12 cellular contexts compared by ENCODE assay signal in genomic region chr2:231161252-231162035, GRCh38. TPM values are rescaled to one million over a fixed set of nuclear protein-coding genes. Genes with fewer than 3 reads are reported as not detected.
DNase-seq lines count a peak whose midpoint lies in the region; FAIRE-seq and TF ChIP-seq lines count a peak whose summit lies in the region.
"Had no signal": no experiment of that assay in that cellular context is flagged by ENCODE, and none has a peak within 500 bp of the region (broad histone marks: within the 10 kb centered on the region; RNA-seq: fewer than 3 reads in every experiment).

No MANE protein-coding gene starts in this region.

- no peaks in the 10 kb centered on the region for H4K20me1 ChIP-seq in mammary epithelial cell (ENCODE audit: insufficient read depth, low read length)

- H3K9ac ChIP-seq in mammary epithelial cell (ENCODE audit: insufficient read depth, low read length) = no peak overlapping the region

- H3K27me3 ChIP-seq in mammary epithelial cell (ENCODE audit: insufficient read depth, low read length) (no peaks in the 10 kb centered on the region), vagina (no peaks in the 10 kb centered on the region), small intestine (ENCODE audit: control insufficient read depth in 2 of 2, insufficient read depth in 2 of 2, low read length in 2 of 2) (no peaks in the 10 kb centered on the region)

- CTCF ChIA-PET in MCF 10A (lab: Yijun Ruan, JAX) (interaction anchor here (0.6 to 1.2 kb wide), 2 partner anchors 11 to 293 kb away, joined by 3 to 4 read pairs; no protein-coding TSS in a partner anchor), mammary epithelial cell (lab: Charles Lee; ENCODE audit: low non-redundant PET) (no interaction called here)
- CTCF ChIA-PET in activated CD4-positive, alpha-beta memory T cell treated with anti-CD3 and anti-CD28 coated beads for 36 hours (lab: Charles Lee) = interaction anchor here (1.2 kb wide), 1 partner anchor 290 kb away, joined by 3 read pairs; no protein-coding TSS in a partner anchor

- intact Hi-C loops in MCF 10A (cut with micrococcal nuclease) (no loop called here), mammary epithelial cell (cut with micrococcal nuclease) (no loop called here), vagina (cut with DNase I) (no loop called here)
- intact Hi-C loops in activated CD4-positive, alpha-beta memory T cell treated with anti-CD3 and anti-CD28 coated beads for 36 hours (cut with micrococcal nuclease) = no loop called here

- H3K36me3 ChIP-seq in mammary epithelial cell (ENCODE audit: insufficient read depth, low read length) (peaks cover 6% of the 10 kb centered on the region), mesodermal cell (ENCODE audit: control insufficient read depth, insufficient read depth, low read length) (peaks cover 58% of the 10 kb centered on the region), vagina (peaks cover 0 to 13% of the 10 kb centered on the region in 2 donors), small intestine (ENCODE audit: control insufficient read depth in 2 of 2, insufficient read depth in 2 of 2, low read length in 2 of 2) (peaks cover 6 to 10% of the 10 kb centered on the region in 2 donors)

- WGBS in mammary epithelial cell (ENCODE audit: low coverage, missing lambda C conversion rate) = 84% methylated on average over 8 of the region's 8 CpGs
- WGBS in mesodermal cell (ENCODE audit: insufficient coverage in 2 of 2), 2 experiments = 85 to 100% methylated on average over 2 of the region's 8 CpGs
- 71 to 84% (median 79%) methylated on average over 8 of the region's 8 CpGs for WGBS in small intestine, 3 donors

- H3K9me3 Mint-ChIP-seq in MCF 10A (ENCODE audit: unreplicated experiment) = no peaks in the 10 kb centered on the region
- H3K9me3 Mint-ChIP-seq in activated CD4-positive, alpha-beta memory T cell treated with anti-CD3 and anti-CD28 coated beads for 36 hours = no peaks in the 10 kb centered on the region

- H3K27ac ChIP-seq in mammary epithelial cell (ENCODE audit: insufficient read depth, low read depth, low read length) (no peak overlapping the region), mesodermal cell (ENCODE audit: low read depth, low read length, severe bottlenecking) (peak overlapping the region; percentile 83), vagina (peak overlapping the region; percentile 81), small intestine (ENCODE audit: low read depth in 1 of 2, low read length in 1 of 2) (peak overlapping the region in 1 of 2 donors; percentile 80)
- H3K27ac ChIP-seq: SK-N-MC had no signal

- no peaks in the 10 kb centered on the region for H3K79me2 ChIP-seq in mammary epithelial cell (ENCODE audit: insufficient read depth, low read length)

- H3K4me1 ChIP-seq in mammary epithelial cell (ENCODE audit: insufficient read depth, low read length) (no peaks in the 10 kb centered on the region), mesodermal cell (ENCODE audit: control insufficient read depth, insufficient read depth, low read length, poor library complexity, severe bottlenecking) (peaks cover 19% of the 10 kb centered on the region), vagina (peaks cover 29% of the 10 kb centered on the region), small intestine (ENCODE audit: control insufficient read depth in 2 of 2, insufficient read depth in 1 of 2, low read depth in 1 of 2, low read length in 1 of 2) (no peaks in the 10 kb centered on the region)

- BruUV-seq in MCF 10A (replicated peaks; lab: Mats Ljungman, UMichigan) (no TSS peak), mammary epithelial cell (replicated peaks; lab: Mats Ljungman, UMichigan) (no TSS peak)

- peak overlapping the region; percentile 90 for H3K27ac Mint-ChIP-seq in MCF 10A (ENCODE audit: low read depth, unreplicated experiment)
- peak overlapping the region; percentile 78 for H3K27ac Mint-ChIP-seq in activated CD4-positive, alpha-beta memory T cell treated with anti-CD3 and anti-CD28 coated beads for 36 hours

- H3K4me3 ChIP-seq in mammary epithelial cell (replicated peaks in 1 of 3; ENCODE audit: insufficient read depth in 1 of 3, low read depth in 2 of 3, low read length in 3 of 3) (no peak overlapping the region), mesodermal cell (ENCODE audit: extremely low read depth, insufficient read depth, low read length, poor library complexity, severe bottlenecking) (no peak overlapping the region), vagina (no peak overlapping the region), small intestine (ENCODE audit: low read depth in 1 of 2, low read length in 2 of 2) (no peak overlapping the region)
- H3K4me3 ChIP-seq: SK-N-MC had no signal

- peaks cover 12% of the 10 kb centered on the region for H3K4me1 Mint-ChIP-seq in MCF 10A (ENCODE audit: insufficient read depth, unreplicated experiment)
- peaks cover 21% of the 10 kb centered on the region for H3K4me1 Mint-ChIP-seq in activated CD4-positive, alpha-beta memory T cell treated with anti-CD3 and anti-CD28 coated beads for 36 hours (ENCODE audit: low read depth)

- H3K36me3 Mint-ChIP-seq in MCF 10A (ENCODE audit: insufficient read depth, unreplicated experiment) = peaks cover 61% of the 10 kb centered on the region
- H3K36me3 Mint-ChIP-seq in activated CD4-positive, alpha-beta memory T cell treated with anti-CD3 and anti-CD28 coated beads for 36 hours = peaks cover 29% of the 10 kb centered on the region

- in situ Hi-C loops in mammary epithelial cell (cut with MboI; ENCODE audit: low sequenced_read_pairs in 2 of 2) = no loop called here

- no peak overlapping the region for H3K4me3 Mint-ChIP-seq in MCF 10A (ENCODE audit: unreplicated experiment)
- no peak overlapping the region for H3K4me3 Mint-ChIP-seq in activated CD4-positive, alpha-beta memory T cell treated with anti-CD3 and anti-CD28 coated beads for 36 hours

- H3K9me3 ChIP-seq in mammary epithelial cell (replicated peaks; ENCODE audit: insufficient read depth, low read length) = no peaks in the 10 kb centered on the region
- H3K9me3 ChIP-seq in mesodermal cell (ENCODE audit: control insufficient read depth, low read length) = no peaks in the 10 kb centered on the region
- no peaks in the 10 kb centered on the region for H3K9me3 ChIP-seq in vagina
- H3K9me3 ChIP-seq in small intestine (ENCODE audit: control insufficient read depth, low read depth) = no peaks in the 10 kb centered on the region

- H2AFZ ChIP-seq in mammary epithelial cell (ENCODE audit: low read depth, low read length) = no peak overlapping the region

- no peak for TF ChIP-seq POLR2A in vagina (IDR thresholded peaks at IDR 0.05)
- TF ChIP-seq POLR2A in H54 (IDR thresholded peaks at IDR 0.05; ENCODE audit: low read depth, low read length) = no peak

- no peaks in the 10 kb centered on the region for H3K27me3 Mint-ChIP-seq in MCF 10A (ENCODE audit: insufficient read depth, unreplicated experiment)
- no peaks in the 10 kb centered on the region for H3K27me3 Mint-ChIP-seq in activated CD4-positive, alpha-beta memory T cell treated with anti-CD3 and anti-CD28 coated beads for 36 hours

- dilution Hi-C loops in mammary epithelial cell (cut with HindIII; ENCODE audit: low sequenced_read_pairs) = no loop called here

- FAIRE-seq in H54 (lab: Jason Lieb, UNC) (no peak), small intestine (lab: Jason Lieb, UNC) (no peak)

- TF ChIP-seq CTCF in MCF 10A (IDR thresholded peaks at IDR 0.05; ENCODE audit: unreplicated experiment) (no peak), mammary epithelial cell (conservative IDR thresholded peaks at IDR 0.05 in 1 of 2, IDR thresholded peaks at IDR 0.05 in 1 of 2; ENCODE audit: extremely low read depth in 1 of 2, insufficient read depth in 1 of 2, low read depth in 1 of 2, low read length in 2 of 2) (no peak), vagina (IDR thresholded peaks at IDR 0.05) (no peak)

- H3K4me2 ChIP-seq in mammary epithelial cell (ENCODE audit: insufficient read depth, low read depth, low read length) = no peak overlapping the region

- DNase-seq in MCF 10A (ENCODE audit: unreplicated experiment) (no peak), mammary epithelial cell (no peak), vagina (ENCODE audit: extremely low spot score in 2 of 2) (no peak), H54 (ENCODE audit: insufficient read length, low spot score) (no peak), small intestine (no peak), NCI-H1694 treated with DMSO at 0.1 percent for 48 hours (lab: John Stamatoyannopoulos, UW) (no peak)
- no peak for DNase-seq in activated CD4-positive, alpha-beta memory T cell treated with anti-CD3 and anti-CD28 coated beads for 36 hours
- DNase-seq: activated naive CD4-positive, alpha-beta T cell; NCI-H1105; nucleus accumbens had no signal

- POLR2A ChIA-PET in MCF 10A (lab: Yijun Ruan, JAX) = interaction anchor here (0.5 to 0.6 kb wide), 2 partner anchors 31 to 327 kb away, joined by 3 read pairs; no protein-coding TSS in a partner anchor
- POLR2A ChIA-PET in activated CD4-positive, alpha-beta memory T cell treated with anti-CD3 and anti-CD28 coated beads for 36 hours (lab: Charles Lee) = interaction anchor here (0.9 kb wide), 1 partner anchor 10 kb away, joined by 3 read pairs; no protein-coding TSS in a partner anchor

RNA-seq across cellular contexts. Expression of gene HTR2B, which starts 36.6 kb away (rescaled TPM):
- total RNA-seq in MCF 10A (2022) = not detected in 2 replicates
- under 1 TPM in 1 of 2 donors, not detected in 1; 0.17 TPM for total RNA-seq in mammary epithelial cell
- polyA plus RNA-seq in mammary epithelial cell = not detected
- polyA minus RNA-seq in mammary epithelial cell = not detected
- not detected for total RNA-seq in activated CD4-positive, alpha-beta memory T cell treated with anti-CD3 and anti-CD28 coated beads for 36 hours
- 0.11 TPM for polyA plus RNA-seq in mesodermal cell (2013, experiment 1 of 2)
- 0.15 TPM for polyA plus RNA-seq in mesodermal cell (2013, experiment 2 of 2)
- total RNA-seq in vagina = 0.49 TPM
- under 1 TPM in 1 of 3 donors, not detected in 2; 0.98 TPM for polyA plus RNA-seq in small intestine

RNA-seq across cellular contexts. Expression of gene ARMC9, which starts 37.0 kb away (rescaled TPM):
- total RNA-seq in MCF 10A (2022) (16.5 and 19.8 TPM in 2 replicates), mammary epithelial cell (10 to 100 TPM; 25.0 to 43.5 TPM), vagina (16.0 TPM)
- polyA plus RNA-seq in mammary epithelial cell (21.0 TPM), small intestine (1 to 10 TPM in 2 of 3 donors, under 1 TPM in 1; 0.67 to 4.5 (median 2.4) TPM)
- 19.1 TPM for polyA minus RNA-seq in mammary epithelial cell
- 1 to 10 TPM; 3.0 TPM for total RNA-seq in activated CD4-positive, alpha-beta memory T cell treated with anti-CD3 and anti-CD28 coated beads for 36 hours
- polyA plus RNA-seq in mesodermal cell (2013, experiment 1 of 2) = 38.2 TPM
- polyA plus RNA-seq in mesodermal cell (2013, experiment 2 of 2) = 34.0 TPM
